Comparison of ENCODE assay signal across 18 cellular contexts in genomic region chr10:22821501-22821900, GRCh38.
DNase-seq lines count a peak whose midpoint lies in the region; ATAC-seq and TF ChIP-seq lines count a peak whose summit lies in the region.
"Had no signal": no experiment of that assay in that cellular context is flagged by ENCODE, and none has a peak within 500 bp of the region (broad histone marks: within the 10 kb centered on the region; RNA-seq: fewer than 3 reads in every experiment).

No MANE protein-coding gene starts in this region.

- no peak overlapping the region for H3K4me2 ChIP-seq in fibroblast of lung (ENCODE audit: extremely low read depth, insufficient read depth, low read length)
- H3K4me2 ChIP-seq in GM23338 = no peak overlapping the region

- H3K27ac ChIP-seq in fibroblast of lung (ENCODE audit: insufficient read depth, low read length) = no peak overlapping the region
- no peak overlapping the region for H3K27ac ChIP-seq in GM23338 (ENCODE audit: low read depth)
- H3K27ac ChIP-seq: ovary, thyroid gland, WERI-Rb-1 had no signal

- no peaks in the 10 kb centered on the region for H3K36me3 Mint-ChIP-seq in GM23338 (ENCODE audit: low read depth)
- H3K36me3 Mint-ChIP-seq: CD14-positive monocyte had no signal

- no peak for TF ChIP-seq CTCF in fibroblast of lung (conservative IDR thresholded peaks at IDR 0.05 in 1 of 2, IDR thresholded peaks at IDR 0.05 in 1 of 2; ENCODE audit: low read depth in 1 of 2, low read length in 2 of 2)
- TF ChIP-seq CTCF in retinal pigment epithelial cell (conservative IDR thresholded peaks at IDR 0.05; ENCODE audit: low read depth, low read length) = no peak
- no peak for TF ChIP-seq CTCF in GM23338 (conservative IDR thresholded peaks at IDR 0.05; ENCODE audit: low read depth in 2 of 2)

- no peak overlapping the region for H3K4me3 ChIP-seq in fibroblast of lung (replicated peaks in 1 of 4; ENCODE audit: control extremely low read depth in 1 of 4, insufficient read depth in 1 of 4, low read depth in 3 of 4, low read length in 4 of 4)
- no peak overlapping the region for H3K4me3 ChIP-seq in retinal pigment epithelial cell (ENCODE audit: low read length)
- no peak overlapping the region for H3K4me3 ChIP-seq in GM23338
- H3K4me3 ChIP-seq: mucosa of descending colon, ovary, thyroid gland had no signal

- H2AFZ ChIP-seq in fibroblast of lung (ENCODE audit: low read length) = no peak overlapping the region
- H2AFZ ChIP-seq in GM23338 = no peak overlapping the region

- H3K36me3 ChIP-seq in fibroblast of lung (ENCODE audit: control insufficient read depth, insufficient read depth, low read length) = no peaks in the 10 kb centered on the region
- no peaks in the 10 kb centered on the region for H3K36me3 ChIP-seq in GM23338 (ENCODE audit: insufficient read depth)
- H3K36me3 ChIP-seq: ovary, thyroid gland, WERI-Rb-1 had no signal

- H3K9me2 ChIP-seq in GM23338 (ENCODE audit: insufficient read depth) = peaks cover 3% of the 10 kb centered on the region; the same call in 1 of the 2 replicates

- H3K4me1 Mint-ChIP-seq in GM23338 = no peaks in the 10 kb centered on the region

- no peaks in the 10 kb centered on the region for H3K79me2 ChIP-seq in fibroblast of lung (ENCODE audit: control insufficient read depth, insufficient read depth, low read length)
- no peaks in the 10 kb centered on the region for H3K79me2 ChIP-seq in GM23338 (replicated peaks; ENCODE audit: insufficient read depth)

- DNase-seq in ELR (ENCODE audit: low read depth) = peak; percentile 55
- DNase-seq in SK-MEL-5 (ENCODE audit: low read depth, low spot score) = peak; percentile 27
- DNase-seq in fibroblast of lung (ENCODE audit: low read depth in 2 of 2) = peak; percentile 66 to 92
- DNase-seq in retinal pigment epithelial cell (ENCODE audit: low read depth) = peak; percentile 84
- no peak for DNase-seq in GM23338 (ENCODE audit: low spot score)
- DNase-seq: activated naive CD8-positive, alpha-beta T cell treated with anti-CD3 and anti-CD28 coated beads, Interleukin-2, amount 50 U/mL, for 24 hours; DMS79; KG1; mucosa of descending colon; NCI-H1105 treated with DMSO at 0.1 percent for 48 hours; ovary; T-helper 1 cell; thyroid gland; WERI-Rb-1 had no signal

- H3K9me3 ChIP-seq in fibroblast of lung (ENCODE audit: control insufficient read depth, insufficient read depth, low read depth, low read length) = no peaks in the 10 kb centered on the region
- H3K9me3 ChIP-seq: mucosa of descending colon, ovary, thyroid gland had no signal

- H3K4me1 ChIP-seq in fibroblast of lung (ENCODE audit: control insufficient read depth, extremely low read depth, insufficient read depth, low read length) (peaks cover 15% of the 10 kb centered on the region), GM23338 (ENCODE audit: insufficient read depth) (no peaks in the 10 kb centered on the region; the same call in 1 of the 2 replicates)
- H3K4me1 ChIP-seq: thyroid gland had no signal

- in situ Hi-C loops in SK-MEL-5 (cut with HindIII; ENCODE audit: low pct_unique_long_range_greater_than_20kb, low sequenced_read_pairs) = no loop called here

- peaks cover 6% of the 10 kb centered on the region; the same call in 2 of the 3 replicates for H3K9me3 Mint-ChIP-seq in GM23338
- H3K9me3 Mint-ChIP-seq: activated naive CD8-positive, alpha-beta T cell treated with anti-CD3 and anti-CD28 coated beads, Interleukin-2, amount 50 U/mL, for 24 hours; activated T-helper 1 cell treated with anti-CD3 and anti-CD28 coated beads, Interleukin-12 subunit alpha, Interleukin-12 subunit beta, Interleukin-2, Interleukin-4 antibody, amounts not matched to agents 30 ng/mL and 10 ng/mL and 1 ng/mL, durations not matched to agents 14 hours and 24 hours and 36 hours had no signal

- ATAC-seq in GM23338 (no peak), HG03520 (IDR thresholded peaks at IDR 0.05; ENCODE audit: unreplicated experiment) (no peak), HG03354 (IDR thresholded peaks at IDR 0.05; ENCODE audit: poor library complexity, severe bottlenecking, unreplicated experiment) (no peak)
- ATAC-seq: activated naive CD8-positive, alpha-beta T cell treated with anti-CD3 and anti-CD28 coated beads, Interleukin-2, amount 50 U/mL, for 24 hours; mucosa of descending colon had no signal

- H3F3A ChIP-seq in GM23338 (replicated peaks; ENCODE audit: low read depth) = no peaks in the 10 kb centered on the region

- no peak overlapping the region for H3K9ac ChIP-seq in fibroblast of lung (ENCODE audit: insufficient read depth, low read length)

- H3K27me3 Mint-ChIP-seq in GM23338 (ENCODE audit: insufficient read depth, low read depth, poor library complexity) = no peaks in the 10 kb centered on the region
- H3K27me3 Mint-ChIP-seq: activated naive CD8-positive, alpha-beta T cell treated with anti-CD3 and anti-CD28 coated beads, Interleukin-2, amount 50 U/mL, for 24 hours had no signal

- H3K27me3 ChIP-seq in fibroblast of lung (ENCODE audit: control insufficient read depth, insufficient read depth, low read length) (no peaks in the 10 kb centered on the region), GM23338 (ENCODE audit: insufficient read depth) (no peaks in the 10 kb centered on the region)
- H3K27me3 ChIP-seq: ovary, thyroid gland had no signal

- no peak overlapping the region for H3K27ac Mint-ChIP-seq in GM23338
- H3K27ac Mint-ChIP-seq: activated naive CD8-positive, alpha-beta T cell treated with anti-CD3 and anti-CD28 coated beads, Interleukin-2, amount 50 U/mL, for 24 hours; activated T-helper 1 cell treated with anti-CD3 and anti-CD28 coated beads, Interleukin-12 subunit alpha, Interleukin-12 subunit beta, Interleukin-2, Interleukin-4 antibody, amounts not matched to agents 30 ng/mL and 10 ng/mL and 1 ng/mL, durations not matched to agents 14 hours and 24 hours and 36 hours; CD14-positive monocyte had no signal

- no peak overlapping the region for H3K4me3 Mint-ChIP-seq in GM23338
- H3K4me3 Mint-ChIP-seq: activated naive CD8-positive, alpha-beta T cell treated with anti-CD3 and anti-CD28 coated beads, Interleukin-2, amount 50 U/mL, for 24 hours; activated T-helper 1 cell treated with anti-CD3 and anti-CD28 coated beads, Interleukin-12 subunit alpha, Interleukin-12 subunit beta, Interleukin-2, Interleukin-4 antibody, amounts not matched to agents 30 ng/mL and 10 ng/mL and 1 ng/mL, durations not matched to agents 14 hours and 24 hours and 36 hours; CD14-positive monocyte had no signal

- no peaks in the 10 kb centered on the region for H4K20me1 ChIP-seq in fibroblast of lung (ENCODE audit: control insufficient read depth, extremely low read depth, insufficient read depth, low read length)
- H4K20me1 ChIP-seq in GM23338 (replicated peaks; ENCODE audit: insufficient read depth) = no peaks in the 10 kb centered on the region

TF ChIP-seq in GM23338, 12 proteins besides CTCF, POLR2A, EP300 and RAD21:
- TF ChIP-seq, protein P1, sequence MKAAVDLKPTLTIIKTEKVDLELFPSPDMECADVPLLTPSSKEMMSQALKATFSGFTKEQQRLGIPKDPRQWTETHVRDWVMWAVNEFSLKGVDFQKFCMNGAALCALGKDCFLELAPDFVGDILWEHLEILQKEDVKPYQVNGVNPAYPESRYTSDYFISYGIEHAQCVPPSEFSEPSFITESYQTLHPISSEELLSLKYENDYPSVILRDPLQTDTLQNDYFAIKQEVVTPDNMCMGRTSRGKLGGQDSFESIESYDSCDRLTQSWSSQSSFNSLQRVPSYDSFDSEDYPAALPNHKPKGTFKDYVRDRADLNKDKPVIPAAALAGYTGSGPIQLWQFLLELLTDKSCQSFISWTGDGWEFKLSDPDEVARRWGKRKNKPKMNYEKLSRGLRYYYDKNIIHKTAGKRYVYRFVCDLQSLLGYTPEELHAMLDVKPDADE (IDR thresholded peaks at IDR 0.05) = no peak
- no peak for TF ChIP-seq ZNF331 (CRISPR knock-in tag; IDR thresholded peaks at IDR 0.05; ENCODE audit: low read depth)
